ENCODE assay signal across 9 cellular contexts in the genomic region with DNA sequence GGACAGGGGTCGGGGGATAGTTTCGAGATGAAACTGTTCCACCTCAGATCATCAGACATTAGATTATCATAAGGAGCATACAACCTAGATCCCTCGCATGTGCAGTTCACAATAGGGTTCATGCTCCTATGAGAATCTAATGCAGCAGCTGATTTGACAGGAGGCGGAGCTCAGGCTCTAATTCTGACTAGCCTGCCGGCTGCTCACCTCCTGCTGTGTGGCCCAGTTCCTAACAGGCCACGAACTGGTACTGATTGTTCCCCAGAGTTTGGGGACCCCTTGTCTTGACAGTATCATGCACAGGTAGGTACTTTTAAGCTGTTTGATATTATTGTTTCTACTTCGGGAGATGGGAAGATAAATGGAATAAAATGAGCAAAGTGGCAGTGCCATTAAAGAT.
DNase-seq lines count a peak whose midpoint lies in the region; ATAC-seq and TF ChIP-seq lines count a peak whose summit lies in the region.
"Had no signal": no experiment of that assay in that cellular context is flagged by ENCODE, and none has a peak within 500 bp of the region (broad histone marks: within the 10 kb centered on the region; RNA-seq: fewer than 3 reads in every experiment).

No MANE protein-coding gene starts in this region.

- 93 to 96% (median 96%) methylated on average over 7 of the region's 7 CpGs for WGBS in ovary, 3 donors

- peaks cover 24% of the 10 kb centered on the region for H3K4me1 ChIP-seq in Loucy (ENCODE audit: insufficient read depth, low read length, poor library complexity, severe bottlenecking)
- H3K4me1 ChIP-seq in ovary (ENCODE audit: insufficient read depth), result no peaks in the 10 kb centered on the region
- H3K4me1 ChIP-seq: sigmoid colon had no signal

- intact Hi-C loops in ovary (cut with DNase I), result no loop called here

- peaks cover 35% of the 10 kb centered on the region for H3K79me2 ChIP-seq in Loucy (ENCODE audit: insufficient read depth, low read length)

- peak overlapping the region; percentile 51 for H3K4me2 ChIP-seq in Loucy (ENCODE audit: low read depth, low read length, poor library complexity, severe bottlenecking)

- H3K4me3 ChIP-seq in Loucy (ENCODE audit: low read length, poor library complexity, severe bottlenecking) (peak overlapping the region; percentile 41), ovary (no peak overlapping the region)
- H3K4me3 ChIP-seq: sigmoid colon had no signal

- no peaks in the 10 kb centered on the region for H3K27me3 ChIP-seq in Loucy (ENCODE audit: insufficient read depth, low read length, poor library complexity, severe bottlenecking)
- no peaks in the 10 kb centered on the region for H3K27me3 ChIP-seq in ovary
- H3K27me3 ChIP-seq: sigmoid colon had no signal

- H3K4me1 Mint-ChIP-seq in glutamatergic neuron (ENCODE audit: low read depth, unreplicated experiment), result peaks cover 23% of the 10 kb centered on the region

- peaks cover 8% of the 10 kb centered on the region; the same call in 1 of the 2 replicates for H3F3A ChIP-seq in Loucy (ENCODE audit: low read depth)

- DNase-seq in glutamatergic neuron, result peak; percentile 24
- DNase-seq in activated CD4-positive, CD25-positive, alpha-beta regulatory T cell (lab: John Stamatoyannopoulos, UW), result no peak
- no peak for DNase-seq in ovary
- DNase-seq in NCI-H187 (lab: John Stamatoyannopoulos, UW), result no peak
- DNase-seq in SKM-1 treated with dmso at 0.1 percent for 144 hours (lab: John Stamatoyannopoulos, UW; ENCODE audit: unreplicated experiment), result no peak
- DNase-seq: sigmoid colon had no signal

- no peak overlapping the region for H2AFZ ChIP-seq in Loucy (ENCODE audit: low read length)

- no peak for TF ChIP-seq CTCF in Loucy (conservative IDR thresholded peaks at IDR 0.05; ENCODE audit: low read length)
- no peak for TF ChIP-seq CTCF in glutamatergic neuron (IDR thresholded peaks at IDR 0.05; ENCODE audit: partially characterized antibody, unreplicated experiment)
- TF ChIP-seq CTCF in ovary (IDR thresholded peaks at IDR 0.05), result no peak

- peaks cover 2% of the 10 kb centered on the region for H3K27me3 Mint-ChIP-seq in glutamatergic neuron (ENCODE audit: unreplicated experiment)

- H3K9me3 Mint-ChIP-seq in glutamatergic neuron (ENCODE audit: unreplicated experiment), result peaks cover 2% of the 10 kb centered on the region

- peaks cover 4% of the 10 kb centered on the region for H3K36me3 Mint-ChIP-seq in glutamatergic neuron (ENCODE audit: unreplicated experiment)

- no peak overlapping the region for H3K27ac ChIP-seq in ovary
- H3K27ac ChIP-seq: sigmoid colon had no signal

- no peak for TF ChIP-seq POLR2A in ovary (IDR thresholded peaks at IDR 0.05)

- peak overlapping the region; percentile 15 for H3K27ac Mint-ChIP-seq in glutamatergic neuron (ENCODE audit: unreplicated experiment)

- H4K20me1 ChIP-seq in Loucy (ENCODE audit: insufficient read depth, low read length, poor library complexity, severe bottlenecking), result no peaks in the 10 kb centered on the region

- H3K4me3 Mint-ChIP-seq in glutamatergic neuron (ENCODE audit: unreplicated experiment), result no peak overlapping the region

- H3K9ac ChIP-seq in Loucy (ENCODE audit: low read depth, low read length, poor library complexity, severe bottlenecking), result peak overlapping the region; percentile 17

- ATAC-seq in GM18520 (IDR thresholded peaks at IDR 0.05; ENCODE audit: unreplicated experiment), result peak; percentile 27
- ATAC-seq in GM21723 (IDR thresholded peaks at IDR 0.05; ENCODE audit: unreplicated experiment), result peak; percentile 56

- no peaks in the 10 kb centered on the region for H3K9me2 ChIP-seq in Loucy (replicated peaks; ENCODE audit: low read depth, low read length)

- no peaks in the 10 kb centered on the region for H3K9me3 ChIP-seq in Loucy (ENCODE audit: insufficient read depth, low read depth, low read length)
- no peaks in the 10 kb centered on the region for H3K9me3 ChIP-seq in ovary
- H3K9me3 ChIP-seq: sigmoid colon had no signal

- TF ChIP-seq EP300 in ovary (IDR thresholded peaks at IDR 0.05), result no peak

- H3K36me3 ChIP-seq in Loucy (ENCODE audit: insufficient read depth, low read length) (no peaks in the 10 kb centered on the region; the same call in 1 of the 2 replicates), ovary (no peaks in the 10 kb centered on the region)
